In the genomic region with DNA sequence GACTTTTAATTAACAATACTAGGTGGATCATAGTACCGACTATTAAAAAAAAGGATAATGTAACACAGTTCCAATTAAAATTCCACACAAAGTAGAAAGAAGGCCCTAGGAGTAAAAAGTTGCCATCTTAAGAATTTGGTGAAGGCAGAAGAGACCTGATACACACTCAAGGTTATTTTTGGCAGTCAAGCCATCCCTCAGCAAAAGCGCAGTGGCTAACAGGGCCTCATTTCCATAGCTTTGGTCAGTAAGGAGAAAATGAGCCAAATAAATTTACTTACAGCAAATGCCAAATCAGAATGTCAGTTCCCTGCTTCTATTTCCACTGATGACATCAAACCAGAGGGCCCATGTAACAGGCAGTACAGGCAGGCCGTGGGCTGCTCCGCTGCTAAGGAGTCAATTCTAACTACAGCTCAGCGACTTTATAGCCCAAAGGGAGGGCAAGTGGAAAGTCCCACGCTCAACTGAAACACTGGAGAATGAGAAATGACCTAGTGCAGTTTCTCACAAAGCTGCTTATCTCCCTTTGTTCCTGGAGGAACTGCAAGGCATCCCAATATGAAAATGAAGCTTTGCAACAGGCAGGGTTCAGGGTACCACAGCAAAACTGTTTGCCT, we compare ENCODE assay signal across 8 cellular contexts. TPM values are rescaled to one million over a fixed set of nuclear protein-coding genes. Genes with fewer than 3 reads are reported as not detected.
DNase-seq lines count a peak whose midpoint lies in the region; ATAC-seq and TF ChIP-seq lines count a peak whose summit lies in the region.

No MANE protein-coding gene starts in this region.

- H3K9ac ChIP-seq in NT2/D1 (ENCODE audit: insufficient read length, low read depth) (peak overlapping the region; percentile 12), neural cell (ENCODE audit: low read length) (no peak overlapping the region)

- H3K79me2 ChIP-seq in neural cell (replicated peaks; ENCODE audit: insufficient read depth, low read length), result peaks cover 92% of the 10 kb centered on the region

- peak; percentile 12 for DNase-seq in ELF-1 (ENCODE audit: low read depth, low spot score)
- DNase-seq in NT2/D1 (ENCODE audit: low read depth, low spot score), result no peak
- peak; percentile 38 to 47 for DNase-seq in cardiac fibroblast (ENCODE audit: low read depth in 2 of 2)
- DNase-seq in putamen (ENCODE audit: low spot score), result no peak
- no peak for DNase-seq in SHP77 treated with DMSO at 0.1 percent for 48 hours (lab: John Stamatoyannopoulos, UW)
- no peak for DNase-seq in SW480 (ENCODE audit: low spot score)

- H4K20me1 ChIP-seq in neural cell (ENCODE audit: insufficient read depth), result peaks cover 16% of the 10 kb centered on the region

- H3K4me3 ChIP-seq in NT2/D1 (ENCODE audit: insufficient read length, low read depth) (no peak overlapping the region), cardiac fibroblast (replicated peaks in 1 of 2; ENCODE audit: low read depth in 2 of 2, low read length in 2 of 2) (no peak overlapping the region), neural cell (ENCODE audit: low read length) (peak overlapping the region; percentile 23)

- no peaks in the 10 kb centered on the region for H3F3A ChIP-seq in neural cell (ENCODE audit: insufficient read depth, low read length, poor library complexity, severe bottlenecking)

- H3K27me3 ChIP-seq in NT2/D1 (ENCODE audit: insufficient read depth, insufficient read length) (no peaks in the 10 kb centered on the region), neural cell (ENCODE audit: insufficient read depth, low read depth, low read length) (no peaks in the 10 kb centered on the region)

- peak; percentile 80 for ATAC-seq in GM21576 (IDR thresholded peaks at IDR 0.05; ENCODE audit: unreplicated experiment)

- H3K9me3 ChIP-seq in NT2/D1 (ENCODE audit: insufficient read depth, low read length), result no peaks in the 10 kb centered on the region
- H3K9me3 ChIP-seq in neural cell (ENCODE audit: low read length), result no peaks in the 10 kb centered on the region

- TF ChIP-seq EP300 in neural cell (conservative IDR thresholded peaks at IDR 0.05; ENCODE audit: poor library complexity, severe bottlenecking), result no peak

- H3K36me3 ChIP-seq in NT2/D1 (ENCODE audit: insufficient read depth, insufficient read length, low read length) (peaks cover 30% of the 10 kb centered on the region), neural cell (ENCODE audit: insufficient read depth, low read length) (peaks cover 4% of the 10 kb centered on the region)

- peaks cover 3% of the 10 kb centered on the region for H3K4me1 ChIP-seq in NT2/D1 (ENCODE audit: insufficient read depth, insufficient read length)

- no peak overlapping the region for H3K27ac ChIP-seq in neural cell (ENCODE audit: low read length)

- no peaks in the 10 kb centered on the region for H3K9me2 ChIP-seq in neural cell (ENCODE audit: insufficient read depth, low read length)

- TF ChIP-seq RAD21 in neural cell (conservative IDR thresholded peaks at IDR 0.05), result no peak

- TF ChIP-seq CTCF in cardiac fibroblast (IDR thresholded peaks at IDR 0.05; ENCODE audit: low read depth, low read length), result no peak
- TF ChIP-seq CTCF in neural cell (IDR thresholded peaks at IDR 0.05; ENCODE audit: poor library complexity, severe bottlenecking), result no peak

- no peak overlapping the region for H3K4me2 ChIP-seq in neural cell (ENCODE audit: low read length)

- H2AFZ ChIP-seq in neural cell (ENCODE audit: low read depth, low read length), result no peak overlapping the region

TF ChIP-seq in neural cell, 6 proteins besides CTCF, POLR2A, EP300 and RAD21:
- TF ChIP-seq EZH2 (IDR thresholded peaks at IDR 0.05; ENCODE audit: borderline replicate concordance, insufficient read depth, low read length, poor library complexity, severe bottlenecking) (no peak), MXI1 (conservative IDR thresholded peaks at IDR 0.05; ENCODE audit: poor library complexity, severe bottlenecking) (no peak), SMC3 (conservative IDR thresholded peaks at IDR 0.05; ENCODE audit: poor library complexity) (no peak), POLR2AphosphoS5 (IDR thresholded peaks at IDR 0.05) (no peak), TAF1 (IDR thresholded peaks at IDR 0.05; ENCODE audit: low read depth) (no peak)
- TF ChIP-seq, protein P1, sequence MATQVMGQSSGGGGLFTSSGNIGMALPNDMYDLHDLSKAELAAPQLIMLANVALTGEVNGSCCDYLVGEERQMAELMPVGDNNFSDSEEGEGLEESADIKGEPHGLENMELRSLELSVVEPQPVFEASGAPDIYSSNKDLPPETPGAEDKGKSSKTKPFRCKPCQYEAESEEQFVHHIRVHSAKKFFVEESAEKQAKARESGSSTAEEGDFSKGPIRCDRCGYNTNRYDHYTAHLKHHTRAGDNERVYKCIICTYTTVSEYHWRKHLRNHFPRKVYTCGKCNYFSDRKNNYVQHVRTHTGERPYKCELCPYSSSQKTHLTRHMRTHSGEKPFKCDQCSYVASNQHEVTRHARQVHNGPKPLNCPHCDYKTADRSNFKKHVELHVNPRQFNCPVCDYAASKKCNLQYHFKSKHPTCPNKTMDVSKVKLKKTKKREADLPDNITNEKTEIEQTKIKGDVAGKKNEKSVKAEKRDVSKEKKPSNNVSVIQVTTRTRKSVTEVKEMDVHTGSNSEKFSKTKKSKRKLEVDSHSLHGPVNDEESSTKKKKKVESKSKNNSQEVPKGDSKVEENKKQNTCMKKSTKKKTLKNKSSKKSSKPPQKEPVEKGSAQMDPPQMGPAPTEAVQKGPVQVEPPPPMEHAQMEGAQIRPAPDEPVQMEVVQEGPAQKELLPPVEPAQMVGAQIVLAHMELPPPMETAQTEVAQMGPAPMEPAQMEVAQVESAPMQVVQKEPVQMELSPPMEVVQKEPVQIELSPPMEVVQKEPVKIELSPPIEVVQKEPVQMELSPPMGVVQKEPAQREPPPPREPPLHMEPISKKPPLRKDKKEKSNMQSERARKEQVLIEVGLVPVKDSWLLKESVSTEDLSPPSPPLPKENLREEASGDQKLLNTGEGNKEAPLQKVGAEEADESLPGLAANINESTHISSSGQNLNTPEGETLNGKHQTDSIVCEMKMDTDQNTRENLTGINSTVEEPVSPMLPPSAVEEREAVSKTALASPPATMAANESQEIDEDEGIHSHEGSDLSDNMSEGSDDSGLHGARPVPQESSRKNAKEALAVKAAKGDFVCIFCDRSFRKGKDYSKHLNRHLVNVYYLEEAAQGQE (IDR thresholded peaks at IDR 0.05; ENCODE audit: borderline replicate concordance), result no peak

RNA-seq across cellular contexts. Expression of a gene that starts 6.3 kb away (rescaled TPM):
- polyA plus RNA-seq in neural cell, result 943 and 967 TPM in 2 replicates
- polyA minus RNA-seq in neural cell, result 251 and 267 TPM in 2 replicates

RNA-seq across cellular contexts. Expression of a gene that starts 26.2 kb away (rescaled TPM):
- 52.0 and 53.1 TPM in 2 replicates for polyA plus RNA-seq in neural cell
- 103 and 111 TPM in 2 replicates for polyA minus RNA-seq in neural cell

Comparison
In these comparisons a context has a peak if more than half of its experiments do, and no peak if none do; other contexts are left out.
1. DNase-seq: peak in ELF-1 (single experiment) and cardiac fibroblast (2 of 2); none in NT2/D1 (single experiment), putamen (single experiment), SHP77 treated with DMSO at 0.1 percent for 48 hours (single experiment) and SW480 (single experiment).